In the genomic region with DNA sequence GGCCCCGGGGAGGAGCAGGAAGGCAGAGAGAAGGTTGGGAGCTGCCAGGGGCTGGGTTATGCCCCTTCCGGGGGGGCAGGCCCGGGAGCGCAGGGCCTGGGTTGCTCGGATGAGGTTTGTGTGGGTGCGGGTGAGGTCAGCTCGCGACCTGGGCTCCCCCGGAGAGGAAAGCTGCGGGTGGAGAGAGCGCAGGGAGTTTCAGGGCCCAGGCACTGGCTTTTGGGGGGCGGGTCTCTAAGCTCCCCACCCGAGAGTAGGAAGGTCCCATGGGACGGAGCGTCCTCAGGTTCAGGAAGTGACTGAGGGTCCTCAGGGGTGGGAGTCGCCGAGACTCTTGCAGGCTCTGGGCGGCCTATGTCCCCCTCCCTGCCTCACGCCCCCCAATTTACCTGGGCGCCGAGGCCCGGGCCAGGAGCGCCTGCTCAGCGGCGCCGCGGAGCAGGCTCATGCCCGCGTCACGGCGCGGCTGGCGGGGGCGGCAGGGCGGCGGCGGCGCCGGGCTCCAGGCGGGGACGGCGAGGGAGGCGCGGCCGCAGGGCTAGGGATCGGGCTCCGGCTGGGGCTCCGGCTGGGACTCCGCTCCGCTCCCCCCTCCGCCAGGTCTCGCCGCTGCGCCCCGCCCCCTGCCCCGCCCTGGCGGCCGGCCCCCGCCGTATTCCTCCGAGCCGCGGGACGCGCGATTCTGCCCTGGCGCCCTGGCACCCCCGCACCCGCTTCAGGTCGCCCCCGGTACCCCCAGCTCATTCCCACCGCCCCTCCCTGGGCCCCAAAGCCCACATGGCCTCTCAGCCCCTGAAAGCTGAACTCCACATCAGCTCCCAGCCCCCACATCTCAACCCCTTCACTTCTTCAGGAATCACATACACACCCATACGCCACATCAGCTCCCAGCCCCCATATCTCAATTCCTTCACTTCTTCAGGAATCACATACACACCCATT, we compare ENCODE assay signal across 8 cellular contexts. TPM values are rescaled to one million over a fixed set of nuclear protein-coding genes. Genes with fewer than 3 reads are reported as not detected.
DNase-seq lines count a peak whose midpoint lies in the region; ATAC-seq, FAIRE-seq and TF ChIP-seq lines count a peak whose summit lies in the region.

A gene (minus strand): TSS at position 578 of the 942 bp plus-strand sequence. CDS start 6,986 bp downstream, outside the sequence.

- peak within 1 kb of the TSS; percentile 75 for H3K4me2 ChIP-seq in endothelial cell of umbilical vein (ENCODE audit: insufficient read depth, low read length)

- peak within 1 kb of the TSS; percentile 99 for H2AFZ ChIP-seq in endothelial cell of umbilical vein (ENCODE audit: low read depth, low read length)

- H3K9me3 ChIP-seq in AG04450 (ENCODE audit: control insufficient read depth, insufficient read depth, low read length) (peaks cover 4% of the 10 kb centered on the region; the same call in 1 of the 2 replicates), endothelial cell of umbilical vein (replicated peaks; ENCODE audit: control insufficient read depth, insufficient read depth, low read length) (no peaks in the 10 kb centered on the region), mononuclear cell (ENCODE audit: low read depth, low read length) (no peaks in the 10 kb centered on the region)

- POLR2A ChIA-PET in AG04450 (lab: Yijun Ruan, JAX), result no interaction called here
- POLR2A ChIA-PET in endothelial cell of umbilical vein (lab: Charles Lee), result no interaction called here

- no peaks in the 10 kb centered on the region for H3K9me1 ChIP-seq in endothelial cell of umbilical vein (replicated peaks; ENCODE audit: control insufficient read depth, extremely low read depth, insufficient read depth, low read length)

- intact Hi-C loops in endothelial cell of umbilical vein (cut with micrococcal nuclease), result loop anchor here (2.0 kb wide), 1 partner anchor 49 kb away; no protein-coding TSS in a partner anchor

- peak; percentile 66 for FAIRE-seq in endothelial cell of umbilical vein (lab: Jason Lieb, UNC)

- dilution Hi-C loops in endothelial cell of umbilical vein (cut with MboI; ENCODE audit: extremely low pct_ligation_motif_present, low sequenced_read_pairs), result no loop called here

- no peaks in the 10 kb centered on the region for H3K79me2 ChIP-seq in endothelial cell of umbilical vein (ENCODE audit: control insufficient read depth, insufficient read depth, low read length)

- H3K27me3 ChIP-seq in AG04450 (ENCODE audit: control insufficient read depth, insufficient read depth, low read length), result peaks cover 7% of the 10 kb centered on the region
- H3K27me3 ChIP-seq in endothelial cell of umbilical vein (ENCODE audit: control insufficient read depth in 2 of 2, insufficient read depth in 2 of 2, low read length in 2 of 2), result peaks cover 0 to 4% of the 10 kb centered on the region in 2 experiments
- H3K27me3 ChIP-seq in mononuclear cell (ENCODE audit: insufficient read depth, low read length), result no peaks in the 10 kb centered on the region

- H3K27ac ChIP-seq in AG04450 (ENCODE audit: low read depth, low read length) (no peak within 1 kb of the TSS), endothelial cell of umbilical vein (ENCODE audit: insufficient read depth, low read depth, low read length) (no peak within 1 kb of the TSS)

- no peaks in the 10 kb centered on the region for H3K36me3 ChIP-seq in endothelial cell of umbilical vein (ENCODE audit: control insufficient read depth in 2 of 2, extremely low read depth in 1 of 2, insufficient read depth in 2 of 2, low read length in 2 of 2)

- TF ChIP-seq CTCF in AG04450 (IDR thresholded peaks at IDR 0.05; ENCODE audit: low read depth, low read length) (no peak), endothelial cell of umbilical vein (IDR thresholded peaks at IDR 0.05; ENCODE audit: extremely low read depth in 1 of 2, insufficient read depth in 1 of 2, low read depth in 1 of 2, low read length in 2 of 2) (no peak)

- H3K4me1 ChIP-seq in endothelial cell of umbilical vein (ENCODE audit: control insufficient read depth, extremely low read depth, insufficient read depth, low read length) (peaks cover 6% of the 10 kb centered on the region), mononuclear cell (ENCODE audit: insufficient read depth, low read length) (peaks cover 13% of the 10 kb centered on the region)

- CTCF ChIA-PET in AG04450 (lab: Charles Lee) (interaction anchor here (0.6 to 1.5 kb wide), 3 partner anchors 24 to 163 kb away, joined by 3 to 6 read pairs (median 3); a partner anchor contains a TSS), endothelial cell of umbilical vein (lab: Charles Lee) (interaction anchor here (1.0 to 5.3 kb wide), 4 partner anchors 15 to 55 kb away, joined by 3 to 27 read pairs (median 3); no protein-coding TSS in a partner anchor)

- TF ChIP-seq POLR2A in endothelial cell of umbilical vein (IDR thresholded peaks at IDR 0.05; ENCODE audit: low read depth, low read length), result no peak

- no peak for DNase-seq in AG04450 (ENCODE audit: low read depth, low spot score)
- peak; percentile 50 for DNase-seq in NOMO-1 treated with dmso at 0.1 percent for 144 hours (lab: John Stamatoyannopoulos, UW; ENCODE audit: unreplicated experiment)
- peak; percentile 69 for DNase-seq in activated T-cell treated with anti-CD3 and anti-CD28 coated beads for 1 hour (ENCODE audit: low read depth)
- DNase-seq in endothelial cell of umbilical vein (ENCODE audit: low read depth, low spot score), result peak; percentile 36
- peak; percentile 76 to 79 for DNase-seq in stimulated activated CD8-positive, alpha-beta memory T cell treated with anti-CD3 and anti-CD28 coated beads, Interleukin-2, amount 100 ng/mL, for 48 hours (ENCODE audit: low read depth in 2 of 2)

- H4K20me1 ChIP-seq in endothelial cell of umbilical vein (replicated peaks; ENCODE audit: control insufficient read depth, extremely low read depth, insufficient read depth, low read length), result no peaks in the 10 kb centered on the region

- ATAC-seq in GM18858 (IDR thresholded peaks at IDR 0.05; ENCODE audit: unreplicated experiment) (peak; percentile 69), HG03108 (IDR thresholded peaks at IDR 0.05; ENCODE audit: unreplicated experiment) (peak; percentile 92)

- peak within 1 kb of the TSS; percentile 62 for H3K9ac ChIP-seq in endothelial cell of umbilical vein (replicated peaks; ENCODE audit: extremely low read depth, insufficient read depth, low read length)

- no TSS peak for BruUV-seq in endothelial cell of umbilical vein (replicated peaks; lab: Mats Ljungman, UMichigan)

- H3K4me3 ChIP-seq in AG04450 (ENCODE audit: low read depth, low read length) (peak within 1 kb of the TSS; percentile 76), endothelial cell of umbilical vein (replicated peaks in 1 of 3; ENCODE audit: insufficient read depth in 1 of 3, low read depth in 1 of 3, low read length in 3 of 3) (peak within 1 kb of the TSS; percentile 49 to 72 (median 51)), mononuclear cell (ENCODE audit: low read length) (peak within 1 kb of the TSS; percentile 31)

TF ChIP-seq in endothelial cell of umbilical vein, 7 proteins besides CTCF, POLR2A, EP300 and RAD21:
- TF ChIP-seq POLR2AphosphoS5 (IDR thresholded peaks at IDR 0.05; ENCODE audit: insufficient read depth, low read depth, low read length) (no peak), EZH2 (IDR thresholded peaks at IDR 0.05; ENCODE audit: borderline replicate concordance, low read depth, low read length, severe bottlenecking) (no peak), JUN (IDR thresholded peaks at IDR 0.05; ENCODE audit: borderline replicate concordance, insufficient read depth, insufficient read length, low read depth) (no peak), GATA2 (IDR thresholded peaks at IDR 0.05; ENCODE audit: insufficient read depth, insufficient read length, low read depth, low read length) (no peak), MYC (IDR thresholded peaks at IDR 0.05; ENCODE audit: low read depth, low read length) (no peak), FOS (IDR thresholded peaks at IDR 0.05; ENCODE audit: borderline replicate concordance, insufficient read depth, low read length) (no peak)
- TF ChIP-seq, protein P1, sequence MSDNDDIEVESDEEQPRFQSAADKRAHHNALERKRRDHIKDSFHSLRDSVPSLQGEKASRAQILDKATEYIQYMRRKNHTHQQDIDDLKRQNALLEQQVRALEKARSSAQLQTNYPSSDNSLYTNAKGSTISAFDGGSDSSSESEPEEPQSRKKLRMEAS (IDR thresholded peaks at IDR 0.05; ENCODE audit: insufficient read depth, insufficient read length), result no peak
TF ChIP-seq in endothelial cell of umbilical vein: peak in this region for 0.

RNA-seq across cellular contexts. Expression of the gene that starts here (rescaled TPM):
- polyA plus RNA-seq in AG04450 (2011; rRNA removed), result 12.5 and 15.9 TPM in 2 replicates
- polyA minus RNA-seq in AG04450 (2011; rRNA and poly(A)+ RNA removed), result 13.8 and 22.0 TPM in 2 replicates
- 22.3 and 24.4 TPM in 2 replicates for total RNA-seq in endothelial cell of umbilical vein
- polyA plus RNA-seq in endothelial cell of umbilical vein, result 22.5 and 23.4 TPM in 2 replicates
- polyA plus RNA-seq in endothelial cell of umbilical vein (2011; cell fraction: cytosol; rRNA removed), result 21.2 and 23.3 TPM in 2 replicates
- polyA plus RNA-seq in endothelial cell of umbilical vein (2011; cell fraction: nucleus; rRNA removed), result 40.5 and 44.7 TPM in 2 replicates
- 16.6 and 20.1 TPM in 2 replicates for polyA plus RNA-seq in endothelial cell of umbilical vein (2012)
- 18.0 and 23.8 TPM in 2 replicates for polyA minus RNA-seq in endothelial cell of umbilical vein
- polyA minus RNA-seq in endothelial cell of umbilical vein (2011; cell fraction: cytosol; rRNA and poly(A)+ RNA removed), result 17.8 TPM
- polyA minus RNA-seq in endothelial cell of umbilical vein (2011; cell fraction: nucleus; rRNA and poly(A)+ RNA removed), result 5.4 and 6.0 TPM in 2 replicates
- total RNA-seq in mononuclear cell, result 0.94 TPM

Comparison
In these comparisons a context has a peak if more than half of its experiments do, and no peak if none do; other contexts are left out.
1. RNA of the gene that starts here (total RNA-seq): 22.3 to 24.4 TPM in endothelial cell of umbilical vein; 0.94 TPM in mononuclear cell (single experiment); every median in the first group is over 10 times any median in the second.
2. Peak in every context shown above with its lines, with median percentiles within 50 percentile points of each other: H3K4me3 ChIP-seq.